In the genomic region with DNA sequence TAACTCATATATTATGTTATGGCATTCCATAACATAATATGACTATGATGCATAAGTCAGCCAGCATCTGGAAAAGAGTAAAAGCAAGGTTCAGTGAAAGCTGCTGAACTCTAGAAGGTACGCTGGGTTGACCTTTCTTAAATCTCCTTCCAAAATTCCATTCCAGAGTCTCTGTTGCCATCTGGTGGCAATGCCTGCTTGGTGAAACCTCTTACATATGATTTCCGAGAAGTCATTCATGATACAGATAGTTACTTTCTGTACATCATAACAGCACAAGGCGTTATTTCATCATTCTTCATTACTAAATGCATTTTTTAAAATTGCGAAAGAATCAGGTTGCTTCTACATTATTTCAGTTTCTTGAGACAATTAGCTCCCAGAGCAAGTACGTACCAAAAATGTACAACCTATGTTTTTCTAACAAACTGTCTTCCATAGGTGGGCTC, we compare ENCODE assay signal across 8 cellular contexts. TPM values are rescaled to one million over a fixed set of nuclear protein-coding genes. Genes with fewer than 3 reads are reported as not detected.
DNase-seq lines count a peak whose midpoint lies in the region; ATAC-seq and TF ChIP-seq lines count a peak whose summit lies in the region.

No MANE protein-coding gene starts in this region.

- no peak overlapping the region for H3K4me3 Mint-ChIP-seq in Caco-2 (ENCODE audit: unreplicated experiment)
- no peak overlapping the region for H3K4me3 Mint-ChIP-seq in activated CD4-positive, alpha-beta T cell treated with anti-CD3 and anti-CD28 coated beads, Interleukin-2, amount 10 ng/mL, durations not matched to agents 7 days and 5 days

- peak; percentile 48 to 56 for TF ChIP-seq CTCF in Caco-2 (IDR thresholded peaks at IDR 0.05; ENCODE audit: insufficient read depth in 1 of 2, low read depth in 1 of 2, low read length in 1 of 2, severe bottlenecking in 1 of 2, unreplicated experiment in 1 of 2)

- no peaks in the 10 kb centered on the region for H3K27me3 Mint-ChIP-seq in Caco-2 (ENCODE audit: insufficient read depth, unreplicated experiment)
- H3K27me3 Mint-ChIP-seq in activated CD4-positive, alpha-beta T cell treated with anti-CD3 and anti-CD28 coated beads, Interleukin-2, amount 10 ng/mL, durations not matched to agents 7 days and 5 days, result no peaks in the 10 kb centered on the region

- H3K4me3 ChIP-seq in Caco-2 (ENCODE audit: low read depth, low read length), result no peak overlapping the region

- H3K36me3 Mint-ChIP-seq in Caco-2 (ENCODE audit: insufficient read depth, unreplicated experiment), result no peaks in the 10 kb centered on the region
- no peaks in the 10 kb centered on the region for H3K36me3 Mint-ChIP-seq in activated CD4-positive, alpha-beta T cell treated with anti-CD3 and anti-CD28 coated beads, Interleukin-2, amount 10 ng/mL, durations not matched to agents 7 days and 5 days (ENCODE audit: low read depth)

- no peaks in the 10 kb centered on the region for H3K27me3 ChIP-seq in Caco-2 (replicated peaks; ENCODE audit: control insufficient read depth, insufficient read depth, low read length)

- no peaks in the 10 kb centered on the region for H3K4me1 Mint-ChIP-seq in Caco-2 (ENCODE audit: low read depth, unreplicated experiment)
- peaks cover 15% of the 10 kb centered on the region for H3K4me1 Mint-ChIP-seq in activated CD4-positive, alpha-beta T cell treated with anti-CD3 and anti-CD28 coated beads, Interleukin-2, amount 10 ng/mL, durations not matched to agents 7 days and 5 days

- H3K27ac Mint-ChIP-seq in Caco-2 (ENCODE audit: unreplicated experiment), result no peak overlapping the region
- H3K27ac Mint-ChIP-seq in activated CD4-positive, alpha-beta T cell treated with anti-CD3 and anti-CD28 coated beads, Interleukin-2, amount 10 ng/mL, durations not matched to agents 7 days and 5 days, result peak overlapping the region; percentile 89

- no peaks in the 10 kb centered on the region for H3K9me3 Mint-ChIP-seq in Caco-2 (ENCODE audit: unreplicated experiment)
- no peaks in the 10 kb centered on the region for H3K9me3 Mint-ChIP-seq in activated CD4-positive, alpha-beta T cell treated with anti-CD3 and anti-CD28 coated beads, Interleukin-2, amount 10 ng/mL, durations not matched to agents 7 days and 5 days

- POLR2A ChIA-PET in Caco-2 (lab: Charles Lee), result no interaction called here
- POLR2A ChIA-PET in activated CD4-positive, alpha-beta T cell treated with anti-CD3 and anti-CD28 coated beads, Interleukin-2, amount 10 ng/mL, durations not matched to agents 7 days and 5 days (lab: Charles Lee), result no interaction called here

- H3K36me3 ChIP-seq in Caco-2 (ENCODE audit: control insufficient read depth, insufficient read depth, low read length), result no peaks in the 10 kb centered on the region

- intact Hi-C loops in Caco-2 (cut with micrococcal nuclease; ENCODE audit: unreplicated experiment), result loop anchor here (1.0 to 10.0 kb wide), 4 partner anchors 49 to 309 kb away; no protein-coding TSS in a partner anchor

- H3K4me1 ChIP-seq in Caco-2, result no peaks in the 10 kb centered on the region

- H3K9me3 ChIP-seq in Caco-2, result no peaks in the 10 kb centered on the region

- ATAC-seq in HG02938 (IDR thresholded peaks at IDR 0.05; ENCODE audit: unreplicated experiment), result peak; percentile 56

- BruUV-seq in Caco-2 (replicated peaks; lab: Mats Ljungman, UMichigan), result no TSS peak

- DNase-seq in Caco-2 (peak; percentile 44 to 57), NCI-H69 (lab: John Stamatoyannopoulos, UW) (peak; percentile 88), lung microvascular endothelial cell (ENCODE audit: low read depth in 2 of 2) (peak; percentile 75 to 76), HuH-7.5 (ENCODE audit: low spot score) (no peak)
- DNase-seq in activated CD4-positive, alpha-beta T cell treated with anti-CD3 and anti-CD28 coated beads, Interleukin-2, amount 10 ng/mL, durations not matched to agents 7 days and 5 days, result peak; percentile 83
- peak; percentile 54 for DNase-seq in effector CD4-positive, alpha-beta T cell
- peak; percentile 36 to 39 for DNase-seq in stimulated activated CD8-positive, alpha-beta memory T cell treated with anti-CD3 and anti-CD28 coated beads, Interleukin-2, amount 100 ng/mL, for 48 hours (ENCODE audit: low read depth in 2 of 2)

- CTCF ChIA-PET in Caco-2 (lab: Charles Lee), result interaction anchor here (0.7 kb wide), 1 partner anchor 22 kb away, joined by 4 read pairs; no protein-coding TSS in a partner anchor
- CTCF ChIA-PET in activated CD4-positive, alpha-beta T cell treated with anti-CD3 and anti-CD28 coated beads, Interleukin-2, amount 10 ng/mL, durations not matched to agents 7 days and 5 days (lab: Charles Lee), result interaction anchor here (0.6 to 2.3 kb wide), 13 partner anchors 11 to 520 kb away, joined by 3 to 10 read pairs (median 4); partner anchors contain the start of gene PSTPIP2

RNA-seq across cellular contexts. Expression of gene EPG5, which starts 7.0 kb away (rescaled TPM):
- total RNA-seq in Caco-2 (2022), result 10.6 and 12.0 TPM in 2 replicates
- total RNA-seq in activated CD4-positive, alpha-beta T cell treated with anti-CD3 and anti-CD28 coated beads, Interleukin-2, amount 10 ng/mL, durations not matched to agents 7 days and 5 days, result 10 to 100 TPM; 21.6 to 26.6 TPM
- 8.9 and 12.1 TPM in 2 replicates for total RNA-seq in lung microvascular endothelial cell
